16 cellular contexts compared by ENCODE assay signal in the genomic region with DNA sequence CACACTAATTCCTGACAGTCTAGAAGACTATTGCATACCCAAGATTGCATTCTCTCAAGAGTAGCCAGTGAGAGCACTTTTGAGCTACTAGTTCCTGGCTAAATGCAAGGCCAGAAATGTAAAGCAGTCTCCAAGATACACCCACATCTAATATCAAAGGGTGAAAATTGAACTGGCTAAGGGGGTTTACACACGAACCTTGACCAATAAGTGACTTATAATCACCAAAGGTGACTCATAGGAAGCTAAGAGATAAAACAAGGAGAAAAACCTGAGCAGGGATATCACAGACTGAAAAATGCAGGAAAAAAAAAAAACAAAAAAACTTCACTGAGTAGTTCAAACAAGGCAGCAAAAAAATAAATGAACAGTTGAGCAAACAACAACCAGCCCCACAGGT.
A peak's percentile ranks its signal among the peaks of the same experiment; 100 is the strongest.
DNase-seq lines count a peak whose midpoint lies in the region; ATAC-seq, FAIRE-seq and TF ChIP-seq lines count a peak whose summit lies in the region.
"Had no signal": no experiment of that assay in that cellular context is flagged by ENCODE, and none has a peak within 500 bp of the region (broad histone marks: within the 10 kb centered on the region; RNA-seq: fewer than 3 reads in every experiment).

No MANE protein-coding gene starts in this region.

- H3K79me2 ChIP-seq in H1 (ENCODE audit: control insufficient read depth in 1 of 2, insufficient read depth in 2 of 2, low read length in 2 of 2) = no peaks in the 10 kb centered on the region

- peak overlapping the region; percentile 35; the same call in 1 of the 2 replicates for H2AFZ ChIP-seq in H1 (ENCODE audit: low read length)

- CTCF ChIA-PET in H1 (lab: Charles Lee; ENCODE audit: partially characterized antibody) = interaction anchor here (0.6 to 1.2 kb wide), 2 partner anchors 20 to 46 kb away, joined by 3 read pairs; no protein-coding TSS in a partner anchor

- no peaks in the 10 kb centered on the region for H3K27me3 ChIP-seq in H1 (replicated peaks in 1 of 4; ENCODE audit: control insufficient read depth in 3 of 4, extremely low read depth in 1 of 4, insufficient read depth in 3 of 4, low read length in 3 of 4)
- H3K27me3 ChIP-seq: BE2C had no signal

- no peak overlapping the region for H3K18ac ChIP-seq in H1 (ENCODE audit: extremely low read depth, low read length)

- no peaks in the 10 kb centered on the region for H3K9me3 ChIP-seq in H1 (ENCODE audit: insufficient read depth in 2 of 2, low read depth in 1 of 2, low read length in 1 of 2)
- H3K9me3 ChIP-seq: A549, BE2C had no signal

- no peak overlapping the region for H3K14ac ChIP-seq in H1 (ENCODE audit: insufficient read length)

- H3K36me3 Mint-ChIP-seq in HFFc6 (ENCODE audit: low read depth) (no peaks in the 10 kb centered on the region), immature natural killer cell (no peaks in the 10 kb centered on the region)
- H3K36me3 Mint-ChIP-seq: CD4-positive, alpha-beta memory T cell had no signal

- H3K27me3 Mint-ChIP-seq in HFFc6 (ENCODE audit: insufficient read depth) (no peaks in the 10 kb centered on the region), immature natural killer cell (ENCODE audit: low read depth in 3 of 3) (peaks cover 0 to 4% (median 1%) of the 10 kb centered on the region in 3 donors)
- H3K27me3 Mint-ChIP-seq: CD4-positive, alpha-beta memory T cell had no signal

- H4K5ac ChIP-seq in H1 (ENCODE audit: insufficient read length, low read depth, low read length) = no peak overlapping the region

- no peak overlapping the region for H3K4me2 ChIP-seq in H1 (ENCODE audit: insufficient read depth in 1 of 2, low read depth in 2 of 2, low read length in 2 of 2)
- H3K4me2 ChIP-seq: A549 had no signal

- no peaks in the 10 kb centered on the region for H3K23me2 ChIP-seq in H1 (ENCODE audit: low read depth, low read length)

- H4K20me1 ChIP-seq in H1 (replicated peaks in 1 of 2; ENCODE audit: control insufficient read depth in 1 of 2, insufficient read depth in 2 of 2, low read length in 2 of 2) = no peaks in the 10 kb centered on the region

- peak; percentile 38 for DNase-seq in DMS53 (lab: John Stamatoyannopoulos, UW)
- peak; percentile 26 for DNase-seq in HT1080 (ENCODE audit: low read depth)
- DNase-seq in H1 (ENCODE audit: low read depth in 1 of 2, low spot score in 2 of 2) = no peak
- peak; percentile 13 for DNase-seq in renal cortical epithelial cell (ENCODE audit: low read depth)
- DNase-seq in HFFc6 = no peak
- DNase-seq in activated CD4-positive, alpha-beta T cell treated with anti-CD3 and anti-CD28 coated beads for 1 hour = no peak
- no peak for DNase-seq in immature natural killer cell
- DNase-seq: BE2C; CD4-positive, alpha-beta memory T cell; DMS79; Karpas-422 had no signal

- peaks cover 39% of the 10 kb centered on the region for H3K9me3 Mint-ChIP-seq in HFFc6
- peaks cover 3 to 35% (median 15%) of the 10 kb centered on the region in 6 donors for H3K9me3 Mint-ChIP-seq in immature natural killer cell

- H2BK20ac ChIP-seq in H1 (ENCODE audit: low read length) = no peak overlapping the region

- H3K4me1 ChIP-seq in H1 (replicated peaks in 1 of 4; ENCODE audit: control insufficient read depth in 3 of 4, insufficient read depth in 4 of 4, low read length in 3 of 4) = no peaks in the 10 kb centered on the region
- H3K4me1 ChIP-seq: A549, BE2C had no signal

- no peak overlapping the region for H2AK5ac ChIP-seq in H1 (ENCODE audit: low read depth, low read length)

- H3K27ac Mint-ChIP-seq in HFFc6 = no peak overlapping the region
- no peak overlapping the region for H3K27ac Mint-ChIP-seq in immature natural killer cell
- H3K27ac Mint-ChIP-seq: CD4-positive, alpha-beta memory T cell had no signal

- FAIRE-seq in H1 (lab: Jason Lieb, UNC) = no peak
- FAIRE-seq: A549, GM12891, K562 had no signal

- WGBS in H1 (ENCODE audit: extremely low coverage in 1 of 2, insufficient coverage in 1 of 2, insufficient read length in 1 of 2, insufficient replicate concordance in 2 of 2, low coverage in 1 of 2, low lambda C conversion rate in 2 of 2, missing lambda C conversion rate in 1 of 2), 2 experiments = 84% methylated on average over 1 of the region's 1 CpG; no CpG with 5 or more reads in 1 of the 2 experiments

- no peak overlapping the region for H2BK5ac ChIP-seq in H1 (ENCODE audit: low read depth, low read length)

- H3K9ac ChIP-seq in H1 (replicated peaks in 1 of 4; ENCODE audit: extremely low read depth in 1 of 4, low read depth in 3 of 4, low read length in 3 of 4) = no peak overlapping the region

- ATAC-seq in HG02840 (IDR thresholded peaks at IDR 0.05; ENCODE audit: low FRiP score, unreplicated experiment) = no peak
- ATAC-seq: A549, K562 had no signal

- no peak overlapping the region for H3K23ac ChIP-seq in H1 (ENCODE audit: insufficient read length)

- H3K4me3 Mint-ChIP-seq in HFFc6 (no peak overlapping the region), immature natural killer cell (no peak overlapping the region)
- H3K4me3 Mint-ChIP-seq: CD4-positive, alpha-beta memory T cell had no signal

- H3K4me1 Mint-ChIP-seq in HFFc6 (ENCODE audit: low read depth) = no peaks in the 10 kb centered on the region
- no peaks in the 10 kb centered on the region for H3K4me1 Mint-ChIP-seq in immature natural killer cell
- H3K4me1 Mint-ChIP-seq: CD4-positive, alpha-beta memory T cell had no signal

- H4K8ac ChIP-seq in H1 (ENCODE audit: extremely low read depth, insufficient read depth, low read length) = no peak overlapping the region

- POLR2A ChIA-PET in H1 (lab: Charles Lee; ENCODE audit: partially characterized antibody) = no interaction called here

- no peak for TF ChIP-seq CTCF in H1 (IDR thresholded peaks at IDR 0.05; ENCODE audit: control extremely low read depth in 1 of 3, insufficient read depth in 1 of 3, low read depth in 1 of 3, low read length in 3 of 3)
- TF ChIP-seq CTCF in HFFc6 (IDR thresholded peaks at IDR 0.05) = no peak

- TF ChIP-seq RAD21 in H1 (IDR thresholded peaks at IDR 0.05 in 1 of 2, conservative IDR thresholded peaks at IDR 0.05 in 1 of 2; ENCODE audit: low read depth in 2 of 2, low read length in 2 of 2) = no peak

- no peak overlapping the region for H3K4ac ChIP-seq in H1 (replicated peaks; ENCODE audit: insufficient read length, low read depth, low read length)

- no peak overlapping the region for H2BK15ac ChIP-seq in H1 (ENCODE audit: low read length)

- H3K79me1 ChIP-seq in H1 (ENCODE audit: low read depth, low read length) = no peaks in the 10 kb centered on the region

- H4K91ac ChIP-seq in H1 (replicated peaks; ENCODE audit: insufficient read length, low read length) = no peak overlapping the region

- no peak overlapping the region for H3K27ac ChIP-seq in H1 (ENCODE audit: low read depth, low read length)
- H3K27ac ChIP-seq: A549, C4-2B had no signal

- H3K56ac ChIP-seq in H1 (replicated peaks; ENCODE audit: insufficient read length, low read depth, low read length) = no peak overlapping the region

- no peak overlapping the region for H3K4me3 ChIP-seq in H1 (ENCODE audit: extremely low read depth in 1 of 4, insufficient read depth in 2 of 4, low read depth in 3 of 4, low read length in 4 of 4)
- H3K4me3 ChIP-seq: A549, K562 had no signal

- H3K36me3 ChIP-seq in H1 (ENCODE audit: control insufficient read depth in 2 of 4, insufficient read depth in 4 of 4, low read length in 3 of 4) = no peaks in the 10 kb centered on the region
- H3K36me3 ChIP-seq: BE2C had no signal

- no peak for TF ChIP-seq POLR2A in H1 (IDR thresholded peaks at IDR 0.05; ENCODE audit: control extremely low read depth in 1 of 2, low read depth in 2 of 2, low read length in 2 of 2)

- no peak overlapping the region for H2BK120ac ChIP-seq in H1 (replicated peaks; ENCODE audit: low read depth, low read length)

- H2BK12ac ChIP-seq in H1 (ENCODE audit: low read depth, low read length) = no peak overlapping the region

- TF ChIP-seq EP300 in H1 (IDR thresholded peaks at IDR 0.05; ENCODE audit: borderline replicate concordance in 1 of 2, low read depth in 2 of 2, low read length in 2 of 2) = no peak

TF ChIP-seq in H1, 55 proteins besides CTCF, POLR2A, EP300 and RAD21 (continues in another document):
- TF ChIP-seq SUZ12 (IDR thresholded peaks at IDR 0.05; ENCODE audit: low read length) (no peak), POU5F1 (IDR thresholded peaks at IDR 0.05; ENCODE audit: low read depth, low read length) (no peak), ASH2L (IDR thresholded peaks at IDR 0.05; ENCODE audit: low read length) (no peak), TEAD4 (IDR thresholded peaks at IDR 0.05; ENCODE audit: low read depth, low read length) (no peak), CREB1 (IDR thresholded peaks at IDR 0.05) (no peak), JUN (IDR thresholded peaks at IDR 0.05; ENCODE audit: low read depth, low read length) (no peak), GTF2F1 (IDR thresholded peaks at IDR 0.05; ENCODE audit: borderline replicate concordance, low read depth, low read length) (no peak)
- TF ChIP-seq, protein P1, sequence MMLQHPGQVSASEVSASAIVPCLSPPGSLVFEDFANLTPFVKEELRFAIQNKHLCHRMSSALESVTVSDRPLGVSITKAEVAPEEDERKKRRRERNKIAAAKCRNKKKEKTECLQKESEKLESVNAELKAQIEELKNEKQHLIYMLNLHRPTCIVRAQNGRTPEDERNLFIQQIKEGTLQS (IDR thresholded peaks at IDR 0.05; ENCODE audit: insufficient read depth, low read depth, low read length) = no peak

Comparison
In these comparisons a context has a peak if more than half of its experiments do, and no peak if none do; other contexts are left out.
1. DNase-seq: peak in DMS53 (single experiment), HT1080 (single experiment) and renal cortical epithelial cell (single experiment); none in H1 (0 of 2), HFFc6 (single experiment), activated CD4-positive, alpha-beta T cell treated with anti-CD3 and anti-CD28 coated beads for 1 hour (single experiment) and immature natural killer cell (0 of 3).